ENCODE assay signal across 10 cellular contexts in genomic region chr16:73053379-73054130, GRCh38. TPM values are rescaled to one million over a fixed set of nuclear protein-coding genes. Genes with fewer than 3 reads are reported as not detected.
DNase-seq lines count a peak whose midpoint lies in the region; ATAC-seq, FAIRE-seq and TF ChIP-seq lines count a peak whose summit lies in the region.
"Had no signal": no experiment of that assay in that cellular context is flagged by ENCODE, and none has a peak within 500 bp of the region (broad histone marks: within the 10 kb centered on the region; RNA-seq: fewer than 3 reads in every experiment).

No MANE protein-coding gene starts in this region.

- H3K56ac ChIP-seq in mesendoderm (ENCODE audit: low read length) = peak overlapping the region; percentile 64

- H3F3A ChIP-seq in Loucy (ENCODE audit: low read depth) = no peaks in the 10 kb centered on the region

- peak overlapping the region; percentile 2 for H4K8ac ChIP-seq in mesendoderm (ENCODE audit: low read depth, low read length)

- no peak overlapping the region for H2AK5ac ChIP-seq in mesendoderm (ENCODE audit: low read length)

- H3K4ac ChIP-seq in mesendoderm (ENCODE audit: low read depth, low read length) = no peak overlapping the region

- peak overlapping the region; percentile 84 for H3K4me3 ChIP-seq in A549
- H3K4me3 ChIP-seq in Loucy (ENCODE audit: low read length, poor library complexity, severe bottlenecking) = no peak overlapping the region
- peak overlapping the region; percentile 20 for H3K4me3 ChIP-seq in brain microvascular endothelial cell (ENCODE audit: low read depth, low read length)
- H3K4me3 ChIP-seq in mesendoderm (ENCODE audit: low read length) = no peak overlapping the region

- peaks cover 8% of the 10 kb centered on the region for H3K4me1 Mint-ChIP-seq in activated T-cell treated with anti-CD3 and anti-CD28 coated beads, Interleukin-2, amount 50 U/mL, for 72 hours (ENCODE audit: low read depth)
- H3K4me1 Mint-ChIP-seq in activated CD4-positive, alpha-beta T cell treated with anti-CD3 and anti-CD28 coated beads, Interleukin-2, amount 10 ng/mL, durations not matched to agents 24 days and 14 days = peaks cover 11% of the 10 kb centered on the region
- peaks cover 15% of the 10 kb centered on the region for H3K4me1 Mint-ChIP-seq in activated T-helper 1 cell treated with anti-CD3 and anti-CD28 coated beads, Interleukin-12 subunit alpha, Interleukin-12 subunit beta, Interleukin-2, Interleukin-4 antibody, amounts not matched to agents 30 ng/mL and 10 ng/mL and 1 ng/mL, durations not matched to agents 14 hours and 24 hours and 36 hours (ENCODE audit: low read depth)

- H3K23ac ChIP-seq in mesendoderm (ENCODE audit: low read length) = no peak overlapping the region

- H3K36me3 ChIP-seq in Loucy (ENCODE audit: insufficient read depth, low read length) (no peaks in the 10 kb centered on the region), brain microvascular endothelial cell (replicated peaks) (no peaks in the 10 kb centered on the region), mesendoderm (ENCODE audit: control insufficient read depth, insufficient read depth, low read length) (no peaks in the 10 kb centered on the region)

- peaks cover 30% of the 10 kb centered on the region for H3K27me3 Mint-ChIP-seq in activated T-cell treated with anti-CD3 and anti-CD28 coated beads, Interleukin-2, amount 50 U/mL, for 72 hours (ENCODE audit: low read depth)
- peaks cover 38% of the 10 kb centered on the region for H3K27me3 Mint-ChIP-seq in activated CD4-positive, alpha-beta T cell treated with anti-CD3 and anti-CD28 coated beads, Interleukin-2, amount 10 ng/mL, durations not matched to agents 24 days and 14 days
- H3K27me3 Mint-ChIP-seq in activated T-helper 1 cell treated with anti-CD3 and anti-CD28 coated beads, Interleukin-12 subunit alpha, Interleukin-12 subunit beta, Interleukin-2, Interleukin-4 antibody, amounts not matched to agents 30 ng/mL and 10 ng/mL and 1 ng/mL, durations not matched to agents 14 hours and 24 hours and 36 hours (ENCODE audit: insufficient read depth) = peaks cover 8% of the 10 kb centered on the region

- peaks cover 46% of the 10 kb centered on the region; the same call in 1 of the 2 replicates for H3K79me2 ChIP-seq in Loucy (ENCODE audit: insufficient read depth, low read length)
- peaks cover 7% of the 10 kb centered on the region for H3K79me2 ChIP-seq in mesendoderm (ENCODE audit: control insufficient read depth, insufficient read depth, low read length)

- H3K79me1 ChIP-seq in mesendoderm (ENCODE audit: low read length) = peaks cover 2% of the 10 kb centered on the region

- DNase-seq in A549 (ENCODE audit: low read depth in 1 of 2, low spot score in 1 of 2) (peak; percentile 78 to 94), brain microvascular endothelial cell (peak; percentile 73), mesendoderm (peak; percentile 64), NCI-H146 (lab: John Stamatoyannopoulos, UW) (no peak)
- DNase-seq in activated T-cell treated with anti-CD3 and anti-CD28 coated beads, Interleukin-2, amount 50 U/mL, for 72 hours = no peak
- no peak for DNase-seq in activated CD4-positive, alpha-beta T cell treated with anti-CD3 and anti-CD28 coated beads, Interleukin-2, amount 10 ng/mL, durations not matched to agents 24 days and 14 days
- DNase-seq in activated T-helper 1 cell treated with anti-CD3 and anti-CD28 coated beads, Interleukin-12 subunit alpha, Interleukin-12 subunit beta, Interleukin-2, Interleukin-4 antibody, amounts not matched to agents 30 ng/mL and 10 ng/mL and 1 ng/mL, durations not matched to agents 14 hours and 24 hours and 36 hours (ENCODE audit: low spot score) = no peak
- DNase-seq: activated CD4-positive, alpha-beta T cell treated with anti-CD3 and anti-CD28 coated beads for 1 hour; COR-L47 had no signal

- no peak for TF ChIP-seq CTCF in A549 (IDR thresholded peaks at IDR 0.05)
- TF ChIP-seq CTCF in Loucy (conservative IDR thresholded peaks at IDR 0.05; ENCODE audit: low read length) = no peak
- peak; percentile 2 for TF ChIP-seq CTCF in brain microvascular endothelial cell (IDR thresholded peaks at IDR 0.05; ENCODE audit: low read depth, low read length, missing control alignments)

- no peak overlapping the region for H2BK120ac ChIP-seq in mesendoderm (ENCODE audit: low read depth, low read length)

- H2BK15ac ChIP-seq in mesendoderm (replicated peaks; ENCODE audit: low read depth) = no peak overlapping the region

- TF ChIP-seq EP300 in A549 (IDR thresholded peaks at IDR 0.05) = peak; percentile 27 to 50; a peak in 2 of 5 replicates

- peak; percentile 54 to 72 for ATAC-seq in A549
- no peak for ATAC-seq in activated T-cell treated with anti-CD3 and anti-CD28 coated beads, Interleukin-2, amount 50 U/mL, for 72 hours (replicated peaks in 1 of 2)

- H3K27ac Mint-ChIP-seq in activated T-cell treated with anti-CD3 and anti-CD28 coated beads, Interleukin-2, amount 50 U/mL, for 72 hours = no peak overlapping the region
- no peak overlapping the region for H3K27ac Mint-ChIP-seq in activated CD4-positive, alpha-beta T cell treated with anti-CD3 and anti-CD28 coated beads, Interleukin-2, amount 10 ng/mL, durations not matched to agents 24 days and 14 days
- no peak overlapping the region for H3K27ac Mint-ChIP-seq in activated T-helper 1 cell treated with anti-CD3 and anti-CD28 coated beads, Interleukin-12 subunit alpha, Interleukin-12 subunit beta, Interleukin-2, Interleukin-4 antibody, amounts not matched to agents 30 ng/mL and 10 ng/mL and 1 ng/mL, durations not matched to agents 14 hours and 24 hours and 36 hours

- no peak overlapping the region for H4K5ac ChIP-seq in mesendoderm (ENCODE audit: low read length)

- no peak overlapping the region for H2BK5ac ChIP-seq in mesendoderm (ENCODE audit: low read length)

- intact Hi-C loops in activated CD4-positive, alpha-beta T cell treated with anti-CD3 and anti-CD28 coated beads, Interleukin-2, amount 10 ng/mL, durations not matched to agents 24 days and 14 days (cut with micrococcal nuclease) = loop anchor here (10.0 kb wide), 1 partner anchor 389 kb away; no protein-coding TSS in a partner anchor
- intact Hi-C loops in activated T-helper 1 cell treated with anti-CD3 and anti-CD28 coated beads, Interleukin-12 subunit alpha, Interleukin-12 subunit beta, Interleukin-2, Interleukin-4 antibody, amounts not matched to agents 30 ng/mL and 10 ng/mL and 1 ng/mL, durations not matched to agents 14 hours and 24 hours and 36 hours (cut with micrococcal nuclease) = loop anchor here (10.0 kb wide), 3 partner anchors 209 to 579 kb away; no protein-coding TSS in a partner anchor

- POLR2A ChIA-PET in A549 (lab: Yijun Ruan, JAX) = interaction anchor here (0.7 to 7.8 kb wide), 8 partner anchors 9 to 387 kb away, joined by 3 to 63 read pairs (median 3); no protein-coding TSS in a partner anchor

- no peak overlapping the region for H2AFZ ChIP-seq in Loucy (ENCODE audit: low read length)

- H3K36me3 Mint-ChIP-seq in activated T-cell treated with anti-CD3 and anti-CD28 coated beads, Interleukin-2, amount 50 U/mL, for 72 hours (ENCODE audit: insufficient read depth in 2 of 2) = peaks cover 2 to 4% of the 10 kb centered on the region in 2 donors
- H3K36me3 Mint-ChIP-seq in activated CD4-positive, alpha-beta T cell treated with anti-CD3 and anti-CD28 coated beads, Interleukin-2, amount 10 ng/mL, durations not matched to agents 24 days and 14 days (ENCODE audit: low read depth) = peaks cover 2% of the 10 kb centered on the region
- H3K36me3 Mint-ChIP-seq in activated T-helper 1 cell treated with anti-CD3 and anti-CD28 coated beads, Interleukin-12 subunit alpha, Interleukin-12 subunit beta, Interleukin-2, Interleukin-4 antibody, amounts not matched to agents 30 ng/mL and 10 ng/mL and 1 ng/mL, durations not matched to agents 14 hours and 24 hours and 36 hours (ENCODE audit: low read depth) = peaks cover 2% of the 10 kb centered on the region

- 0% methylated on average over 15 of the region's 15 CpGs for WGBS in A549 (ENCODE audit: missing lambda C conversion rate)
- no CpG with 5 or more reads among the region's 15 CpGs for WGBS in mesendoderm (ENCODE audit: extremely low coverage, insufficient coverage, low lambda C conversion rate)

- peaks cover 15% of the 10 kb centered on the region for H4K20me1 ChIP-seq in Loucy (ENCODE audit: insufficient read depth, low read length, poor library complexity, severe bottlenecking)

- no peaks in the 10 kb centered on the region for H3K9me3 Mint-ChIP-seq in activated T-cell treated with anti-CD3 and anti-CD28 coated beads, Interleukin-2, amount 50 U/mL, for 72 hours
- no peaks in the 10 kb centered on the region for H3K9me3 Mint-ChIP-seq in activated CD4-positive, alpha-beta T cell treated with anti-CD3 and anti-CD28 coated beads, Interleukin-2, amount 10 ng/mL, durations not matched to agents 24 days and 14 days
- H3K9me3 Mint-ChIP-seq in activated T-helper 1 cell treated with anti-CD3 and anti-CD28 coated beads, Interleukin-12 subunit alpha, Interleukin-12 subunit beta, Interleukin-2, Interleukin-4 antibody, amounts not matched to agents 30 ng/mL and 10 ng/mL and 1 ng/mL, durations not matched to agents 14 hours and 24 hours and 36 hours = no peaks in the 10 kb centered on the region

- H3K4me1 ChIP-seq in A549 (peaks cover 61% of the 10 kb centered on the region), Loucy (ENCODE audit: insufficient read depth, low read length, poor library complexity, severe bottlenecking) (peaks cover 35% of the 10 kb centered on the region), mesendoderm (ENCODE audit: control insufficient read depth, low read depth, low read length) (peaks cover 10% of the 10 kb centered on the region)

- in situ Hi-C loops in brain microvascular endothelial cell (cut with HindIII; ENCODE audit: low pct_ligation_motif_present, low sequenced_read_pairs) = no loop called here

- TF ChIP-seq RAD21 in A549 (conservative IDR thresholded peaks at IDR 0.05 in 1 of 2, IDR thresholded peaks at IDR 0.05 in 1 of 2) = peak; percentile 28 to 32; a peak in 4 of 5 replicates

- H3K9ac ChIP-seq in Loucy (ENCODE audit: low read depth, low read length, poor library complexity, severe bottlenecking) = no peak overlapping the region
- H3K9ac ChIP-seq in mesendoderm (ENCODE audit: low read length) = peak overlapping the region; percentile 38

- no peak overlapping the region for H3K4me3 Mint-ChIP-seq in activated T-cell treated with anti-CD3 and anti-CD28 coated beads, Interleukin-2, amount 50 U/mL, for 72 hours
- H3K4me3 Mint-ChIP-seq in activated CD4-positive, alpha-beta T cell treated with anti-CD3 and anti-CD28 coated beads, Interleukin-2, amount 10 ng/mL, durations not matched to agents 24 days and 14 days = no peak overlapping the region
- no peak overlapping the region for H3K4me3 Mint-ChIP-seq in activated T-helper 1 cell treated with anti-CD3 and anti-CD28 coated beads, Interleukin-12 subunit alpha, Interleukin-12 subunit beta, Interleukin-2, Interleukin-4 antibody, amounts not matched to agents 30 ng/mL and 10 ng/mL and 1 ng/mL, durations not matched to agents 14 hours and 24 hours and 36 hours

- CTCF ChIA-PET in A549 (lab: Yijun Ruan, JAX) = interaction anchor here (0.5 to 1.8 kb wide), 11 partner anchors 10 to 216 kb away, joined by 3 to 5 read pairs (median 3); no protein-coding TSS in a partner anchor

- no peak for FAIRE-seq in A549 (lab: Jason Lieb, UNC)

- H3K27me3 ChIP-seq in Loucy (ENCODE audit: insufficient read depth, low read length, poor library complexity, severe bottlenecking) (no peaks in the 10 kb centered on the region), brain microvascular endothelial cell (replicated peaks) (no peaks in the 10 kb centered on the region), mesendoderm (ENCODE audit: insufficient read depth, low read length, poor library complexity) (peaks cover 22% of the 10 kb centered on the region)

- H3K4me2 ChIP-seq in A549 = peak overlapping the region; percentile 99
- H3K4me2 ChIP-seq in Loucy (ENCODE audit: low read depth, low read length, poor library complexity, severe bottlenecking) = peak overlapping the region; percentile 81
- H3K4me2 ChIP-seq in mesendoderm (ENCODE audit: low read length) = peak overlapping the region; percentile 71

- peak overlapping the region; percentile 99 for H3K27ac ChIP-seq in A549
- peak overlapping the region; percentile 97 for H3K27ac ChIP-seq in brain microvascular endothelial cell
- H3K27ac ChIP-seq in mesendoderm (ENCODE audit: low read depth, low read length) = no peak overlapping the region

- H3K18ac ChIP-seq in mesendoderm (ENCODE audit: low read length) = peak overlapping the region; percentile 2

- TF ChIP-seq POLR2A in A549 (IDR thresholded peaks at IDR 0.05; ENCODE audit: low read length) = no peak

- no peaks in the 10 kb centered on the region for H3K9me2 ChIP-seq in Loucy (replicated peaks; ENCODE audit: low read depth, low read length)

- H3K9me3 ChIP-seq in A549 (no peaks in the 10 kb centered on the region), Loucy (ENCODE audit: insufficient read depth, low read depth, low read length) (no peaks in the 10 kb centered on the region)

RNA-seq across cellular contexts. Expression of gene ZFHX3, which starts 5.6 kb away (rescaled TPM):
- 6.5 and 11.0 TPM in 2 replicates for polyA plus RNA-seq in A549 (2011; rRNA removed)
- 2.9 and 4.0 TPM in 2 replicates for polyA plus RNA-seq in A549 (2012; cell fraction: cytosol; rRNA removed)
- polyA plus RNA-seq in A549 (2012; cell fraction: nucleus; rRNA removed) = 4.6 and 5.1 TPM in 2 replicates
- 3.9 to 4.0 TPM (median 3.9 TPM) in 3 replicates for polyA plus RNA-seq in A549 (2017; fragmentation: RNase III; extraction: RNeasy Plus Mini Kit Qiagen cat#74134 plus additional on column Dnase treatment)
- polyA minus RNA-seq in A549 (2011; rRNA and poly(A)+ RNA removed) = 25.9 and 28.7 TPM in 2 replicates
- 0.86 TPM for polyA plus RNA-seq in mesendoderm (2013, experiment 1 of 2)
- polyA plus RNA-seq in mesendoderm (2013, experiment 2 of 2) = 0.76 TPM
- total RNA-seq in activated T-cell treated with anti-CD3 and anti-CD28 coated beads, Interleukin-2, amount 50 U/mL, for 72 hours = 1 to 10 TPM in 1 of 2 donors, under 1 TPM in 1; 0.35 to 1.0 TPM
- 0.49 and 0.88 TPM in 2 replicates for total RNA-seq in activated CD4-positive, alpha-beta T cell treated with anti-CD3 and anti-CD28 coated beads, Interleukin-2, amount 10 ng/mL, durations not matched to agents 24 days and 14 days
- total RNA-seq in activated T-helper 1 cell treated with anti-CD3 and anti-CD28 coated beads, Interleukin-12 subunit alpha, Interleukin-12 subunit beta, Interleukin-2, Interleukin-4 antibody, amounts not matched to agents 30 ng/mL and 10 ng/mL and 1 ng/mL, durations not matched to agents 14 hours and 24 hours and 36 hours = 0.34 TPM in 2 replicates

Comparison
In these comparisons a context has a peak if more than half of its experiments do, and no peak if none do; other contexts are left out.
1. ATAC-seq: peak in A549 (2 of 2); none in activated T-cell treated with anti-CD3 and anti-CD28 coated beads, Interleukin-2, amount 50 U/mL, for 72 hours (0 of 2).
2. DNase-seq: peak in A549 (2 of 2), brain microvascular endothelial cell (single experiment) and mesendoderm (single experiment); none in activated T-cell treated with anti-CD3 and anti-CD28 coated beads, Interleukin-2, amount 50 U/mL, for 72 hours (0 of 2), activated CD4-positive, alpha-beta T cell treated with anti-CD3 and anti-CD28 coated beads, Interleukin-2, amount 10 ng/mL, durations not matched to agents 24 days and 14 days (single experiment), activated T-helper 1 cell treated with anti-CD3 and anti-CD28 coated beads, Interleukin-12 subunit alpha, Interleukin-12 subunit beta, Interleukin-2, Interleukin-4 antibody, amounts not matched to agents 30 ng/mL and 10 ng/mL and 1 ng/mL, durations not matched to agents 14 hours and 24 hours and 36 hours (single experiment) and NCI-H146 (single experiment).
3. H3K4me3 ChIP-seq: peak in A549 (single experiment) and brain microvascular endothelial cell (single experiment); none in Loucy (single experiment) and mesendoderm (single experiment).
4. Peak in every context shown above with its lines, with median percentiles within 50 percentile points of each other: H3K4me2 ChIP-seq.